In genomic region chr9:88992556-88992955, GRCh38 we compare ENCODE assay signal across 11 cellular contexts. TPM values are rescaled to one million over a fixed set of nuclear protein-coding genes. Genes with fewer than 3 reads are reported as not detected.
DNase-seq lines count a peak whose midpoint lies in the region; ATAC-seq, FAIRE-seq and TF ChIP-seq lines count a peak whose summit lies in the region.
"Had no signal": no experiment of that assay in that cellular context is flagged by ENCODE, and none has a peak within 500 bp of the region (broad histone marks: within the 10 kb centered on the region; RNA-seq: fewer than 3 reads in every experiment).

No MANE protein-coding gene starts in this region.

- FAIRE-seq in astrocyte (lab: Jason Lieb, UNC) (no peak), kidney (lab: Jason Lieb, UNC) (no peak)

- intact Hi-C loops in kidney (cut with DNase I): no loop called here

- H3K27me3 Mint-ChIP-seq in HFFc6 (ENCODE audit: insufficient read depth) (no peaks in the 10 kb centered on the region; the same call in 1 of the 2 replicates), astrocyte (ENCODE audit: low read depth, unreplicated experiment) (peaks cover 2% of the 10 kb centered on the region)

- peaks cover 59% of the 10 kb centered on the region for H3K79me2 ChIP-seq in astrocyte (ENCODE audit: insufficient read depth, low read length)

- peak overlapping the region; percentile 89 for H3K9ac ChIP-seq in astrocyte (ENCODE audit: low read length)
- H3K9ac ChIP-seq in kidney (ENCODE audit: low read length in 2 of 2): peak overlapping the region in 1 of 2 donors; percentile 29
- peak overlapping the region; percentile 78 to 88 for H3K9ac ChIP-seq in stomach smooth muscle (ENCODE audit: low read length in 2 of 2)

- H3K4me3 Mint-ChIP-seq in HFFc6 (peak overlapping the region; percentile 98), astrocyte (ENCODE audit: unreplicated experiment) (peak overlapping the region; percentile 95)

- H3K9me3 ChIP-seq in astrocyte (ENCODE audit: insufficient read depth, low read depth, low read length): no peaks in the 10 kb centered on the region
- H3K9me3 ChIP-seq in kidney (ENCODE audit: control insufficient read depth in 1 of 2, low read length in 2 of 2): no peaks in the 10 kb centered on the region
- H3K9me3 ChIP-seq in stomach smooth muscle (ENCODE audit: control insufficient read depth in 2 of 2, low read length in 2 of 2): no peaks in the 10 kb centered on the region

- peak overlapping the region; percentile 96 for H3K4me2 ChIP-seq in astrocyte (ENCODE audit: low read length)

- H3K36me3 Mint-ChIP-seq in HFFc6 (ENCODE audit: low read depth) (no peaks in the 10 kb centered on the region), astrocyte (ENCODE audit: low read depth, unreplicated experiment) (peaks cover 10% of the 10 kb centered on the region)

- H3K4me1 Mint-ChIP-seq in HFFc6 (ENCODE audit: low read depth) (peaks cover 63% of the 10 kb centered on the region), astrocyte (ENCODE audit: low read depth, unreplicated experiment) (peaks cover 16% of the 10 kb centered on the region)

- peak overlapping the region; percentile 36; the same call in 1 of the 2 replicates for H3K27ac Mint-ChIP-seq in HFFc6
- H3K27ac Mint-ChIP-seq in astrocyte (ENCODE audit: unreplicated experiment): no peak overlapping the region

- H2AFZ ChIP-seq in astrocyte (ENCODE audit: low read depth, low read length): no peak overlapping the region

- H3K27me3 ChIP-seq in astrocyte (ENCODE audit: insufficient read depth, low read length) (no peaks in the 10 kb centered on the region), stomach smooth muscle (ENCODE audit: control insufficient read depth in 1 of 2, insufficient read depth in 2 of 2, low read length in 2 of 2) (no peaks in the 10 kb centered on the region)

- H3K27ac ChIP-seq in astrocyte (ENCODE audit: low read depth, low read length) (no peak overlapping the region), kidney (ENCODE audit: low read depth in 2 of 2, low read length in 2 of 2) (peak overlapping the region in 1 of 2 donors; percentile 47), stomach smooth muscle (ENCODE audit: low read length) (peak overlapping the region; percentile 71)

- DNase-seq in HFFc6 (no peak), astrocyte (ENCODE audit: low read depth) (no peak), kidney (no peak), NOMO-1 treated with dmso at 0.1 percent for 144 hours (lab: John Stamatoyannopoulos, UW; ENCODE audit: unreplicated experiment) (no peak), NCI-H1417 treated with DMSO at 0.1 percent for 48 hours (lab: John Stamatoyannopoulos, UW) (no peak), NCI-H69 (lab: John Stamatoyannopoulos, UW) (no peak)
- DNase-seq: activated CD4-positive, CD25-positive, alpha-beta regulatory T cell; MV-4-11; OCI-M1 had no signal

- TF ChIP-seq CTCF in HFFc6 (IDR thresholded peaks at IDR 0.05) (no peak), astrocyte (IDR thresholded peaks at IDR 0.05; ENCODE audit: insufficient read depth, low read depth, low read length) (no peak), kidney (IDR thresholded peaks at IDR 0.05; ENCODE audit: borderline replicate concordance, extremely low read depth, insufficient read depth) (no peak)

- H3K4me1 ChIP-seq in astrocyte (ENCODE audit: insufficient read depth, low read length): peaks cover 27% of the 10 kb centered on the region
- peaks cover 5 to 13% of the 10 kb centered on the region in 2 donors for H3K4me1 ChIP-seq in kidney (ENCODE audit: control insufficient read depth in 1 of 2, insufficient read depth in 1 of 2, low read depth in 1 of 2, low read length in 2 of 2)
- peaks cover 57% of the 10 kb centered on the region for H3K4me1 ChIP-seq in stomach smooth muscle (ENCODE audit: control insufficient read depth, insufficient read depth, low read length)

- no peak for ATAC-seq in GM21619 (IDR thresholded peaks at IDR 0.05; ENCODE audit: unreplicated experiment)

- H4K20me1 ChIP-seq in astrocyte (ENCODE audit: insufficient read depth, low read length): peaks cover 56% of the 10 kb centered on the region

- H3K9me3 Mint-ChIP-seq in HFFc6 (no peaks in the 10 kb centered on the region), astrocyte (ENCODE audit: unreplicated experiment) (peaks cover 2% of the 10 kb centered on the region)

- peaks cover 18% of the 10 kb centered on the region for H3K36me3 ChIP-seq in astrocyte (ENCODE audit: insufficient read depth, low read length)
- no peaks in the 10 kb centered on the region for H3K36me3 ChIP-seq in kidney (ENCODE audit: control insufficient read depth in 1 of 2, insufficient read depth in 2 of 2, low read length in 2 of 2)
- peaks cover 0 to 4% of the 10 kb centered on the region in 2 donors for H3K36me3 ChIP-seq in stomach smooth muscle (ENCODE audit: control insufficient read depth in 2 of 2, insufficient read depth in 2 of 2, low read length in 2 of 2)

- H3K4me3 ChIP-seq in astrocyte (ENCODE audit: insufficient read depth, low read depth, low read length) (peak overlapping the region; percentile 98), kidney (ENCODE audit: low read length in 2 of 2) (peak overlapping the region; percentile 73 to 82), stomach smooth muscle (ENCODE audit: low read length in 2 of 2) (peak overlapping the region; percentile 91 to 98)

RNA-seq across cellular contexts. Expression of gene S1PR3, which starts 1.3 kb away (rescaled TPM):
- 10 to 100 TPM; 15.1 to 27.7 (median 23.9) TPM for total RNA-seq in HFFc6 (2021; fragmentation: NEBNext Ultra II Directional; extraction: Animal tissue kit (Norgen Biotek cat#: 25700))
- total RNA-seq in astrocyte (24.6 and 35.0 TPM in 2 replicates), kidney (36.4 TPM)
- 12.4 TPM for polyA plus RNA-seq in kidney (ENCODE audit: insufficient read depth, low read depth, low replicate concordance)
